23 cellular contexts compared by ENCODE assay signal in genomic region chr18:33656889-33657288, GRCh38.
DNase-seq lines count a peak whose midpoint lies in the region; ATAC-seq, FAIRE-seq and TF ChIP-seq lines count a peak whose summit lies in the region.
"Had no signal": no experiment of that assay in that cellular context is flagged by ENCODE, and none has a peak within 500 bp of the region (broad histone marks: within the 10 kb centered on the region; RNA-seq: fewer than 3 reads in every experiment).

No MANE protein-coding gene starts in this region.

- no peak overlapping the region for H3K56ac ChIP-seq in H1 (replicated peaks; ENCODE audit: insufficient read length, low read depth, low read length)

- no peaks in the 10 kb centered on the region for H3K9me3 Mint-ChIP-seq in GM23338
- H3K9me3 Mint-ChIP-seq in progenitor cell of endocrine pancreas (ENCODE audit: low read depth): no peaks in the 10 kb centered on the region
- H3K9me3 Mint-ChIP-seq in stimulated activated naive CD8-positive, alpha-beta T cell treated with anti-CD3 and anti-CD28 coated beads, Interleukin-15, amount 100 ng/mL, for 72 hours: peaks cover 5 to 7% of the 10 kb centered on the region in 2 donors
- H3K9me3 Mint-ChIP-seq: CD14-positive monocyte had no signal

- no peak overlapping the region for H3K27ac ChIP-seq in GM23338 (ENCODE audit: low read depth)
- no peak overlapping the region for H3K27ac ChIP-seq in H1 (ENCODE audit: low read depth, low read length)
- H3K27ac ChIP-seq in right atrium auricular region: no peak overlapping the region
- H3K27ac ChIP-seq: A549; BLaER1 treated with 17β-estradiol and CSF1 and Interleukin-3, amounts not matched to agents 10 nM and 100 nM had no signal

- no peaks in the 10 kb centered on the region for H3K9me2 ChIP-seq in GM23338 (ENCODE audit: insufficient read depth)

- POLR2A ChIA-PET in H1 (lab: Charles Lee; ENCODE audit: partially characterized antibody): no interaction called here

- H2BK120ac ChIP-seq in H1 (replicated peaks; ENCODE audit: low read depth, low read length): no peak overlapping the region

- no peak overlapping the region for H2BK20ac ChIP-seq in H1 (ENCODE audit: low read length)

- no peak for TF ChIP-seq POLR2A in H1 (IDR thresholded peaks at IDR 0.05; ENCODE audit: control extremely low read depth in 1 of 2, low read depth in 2 of 2, low read length in 2 of 2)

- H3K4me1 Mint-ChIP-seq in GM23338 (peaks cover 32% of the 10 kb centered on the region), progenitor cell of endocrine pancreas (ENCODE audit: low read depth) (no peaks in the 10 kb centered on the region)
- no peaks in the 10 kb centered on the region for H3K4me1 Mint-ChIP-seq in stimulated activated naive CD8-positive, alpha-beta T cell treated with anti-CD3 and anti-CD28 coated beads, Interleukin-15, amount 100 ng/mL, for 72 hours
- H3K4me1 Mint-ChIP-seq: CD14-positive monocyte; CD8-positive, alpha-beta memory T cell had no signal

- H3K36me3 ChIP-seq in GM23338 (ENCODE audit: insufficient read depth): no peaks in the 10 kb centered on the region
- no peaks in the 10 kb centered on the region for H3K36me3 ChIP-seq in H1 (ENCODE audit: control insufficient read depth in 2 of 4, insufficient read depth in 4 of 4, low read length in 3 of 4)
- H3K36me3 ChIP-seq in right atrium auricular region: no peaks in the 10 kb centered on the region
- H3K36me3 ChIP-seq: BE2C; BLaER1 treated with 17β-estradiol and CSF1 and Interleukin-3, amounts not matched to agents 10 nM and 100 nM; HAP-1 had no signal

- no peak overlapping the region for H3K23ac ChIP-seq in H1 (ENCODE audit: insufficient read length)

- no peak overlapping the region for H4K5ac ChIP-seq in H1 (ENCODE audit: insufficient read length, low read depth, low read length)

- DNase-seq in GM23338 (ENCODE audit: low spot score) (no peak), NCI-H446 (lab: John Stamatoyannopoulos, UW) (peak; percentile 22 to 60), H1 (ENCODE audit: low read depth in 1 of 2, low spot score in 2 of 2) (no peak), progenitor cell of endocrine pancreas (ENCODE audit: low spot score, unreplicated experiment) (no peak), right atrium auricular region (ENCODE audit: low spot score) (no peak)
- DNase-seq in stimulated activated naive CD8-positive, alpha-beta T cell treated with anti-CD3 and anti-CD28 coated beads, Interleukin-15, amount 100 ng/mL, for 72 hours: no peak
- DNase-seq: 8988T; ACHN; BE2C; CD4-positive, alpha-beta T cell; CD8-positive, alpha-beta memory T cell; DMS 273 treated with DMSO at 0.1 percent for 48 hours; DMS79; EL; GDM1 had no signal

- no peak overlapping the region for H3K4me3 ChIP-seq in GM23338
- H3K4me3 ChIP-seq in H1 (ENCODE audit: extremely low read depth in 1 of 4, insufficient read depth in 2 of 4, low read depth in 3 of 4, low read length in 4 of 4): no peak overlapping the region
- no peak overlapping the region for H3K4me3 ChIP-seq in right atrium auricular region
- H3K4me3 ChIP-seq: A549; BLaER1 treated with 17β-estradiol and CSF1 and Interleukin-3, amounts not matched to agents 10 nM and 100 nM; GM12878; HAP-1 had no signal

- H3K18ac ChIP-seq in H1 (ENCODE audit: extremely low read depth, low read length): no peak overlapping the region; the same call in 1 of the 2 replicates

- H2BK15ac ChIP-seq in H1 (ENCODE audit: low read length): no peak overlapping the region

- H2BK12ac ChIP-seq in H1 (ENCODE audit: low read depth, low read length): no peak overlapping the region

- H3K9ac ChIP-seq in H1 (replicated peaks in 1 of 4; ENCODE audit: extremely low read depth in 1 of 4, low read depth in 3 of 4, low read length in 3 of 4): no peak overlapping the region
- H3K9ac ChIP-seq: BLaER1 treated with 17β-estradiol and CSF1 and Interleukin-3, amounts not matched to agents 10 nM and 100 nM had no signal

- H3K4me1 ChIP-seq in GM23338 (ENCODE audit: insufficient read depth) (peaks cover 27% of the 10 kb centered on the region), H1 (replicated peaks in 1 of 4; ENCODE audit: control insufficient read depth in 3 of 4, insufficient read depth in 4 of 4, low read length in 3 of 4) (peaks cover 0 to 2% (median 0%) of the 10 kb centered on the region in 4 experiments; a peak in 1 of 7 replicates), right atrium auricular region (peaks cover 0 to 13% of the 10 kb centered on the region in 2 donors)
- H3K4me1 ChIP-seq: A549, BE2C, HAP-1 had no signal

- no peaks in the 10 kb centered on the region for H3K79me1 ChIP-seq in H1 (ENCODE audit: low read depth, low read length)

- WGBS in H1 (ENCODE audit: extremely low coverage in 1 of 2, insufficient coverage in 1 of 2, insufficient read length in 1 of 2, insufficient replicate concordance in 2 of 2, low coverage in 1 of 2, low lambda C conversion rate in 2 of 2, missing lambda C conversion rate in 1 of 2), 2 experiments: 67% methylated on average over 2 of the region's 2 CpGs; no CpG with 5 or more reads in 1 of the 2 experiments

- H3K4me3 Mint-ChIP-seq in GM23338 (no peak overlapping the region), progenitor cell of endocrine pancreas (ENCODE audit: low read depth) (no peak overlapping the region)
- no peak overlapping the region for H3K4me3 Mint-ChIP-seq in stimulated activated naive CD8-positive, alpha-beta T cell treated with anti-CD3 and anti-CD28 coated beads, Interleukin-15, amount 100 ng/mL, for 72 hours
- H3K4me3 Mint-ChIP-seq: CD14-positive monocyte; CD4-positive, alpha-beta T cell; CD8-positive, alpha-beta memory T cell had no signal

- CTCF ChIA-PET in H1 (lab: Charles Lee; ENCODE audit: partially characterized antibody): interaction anchor here (1.8 kb wide), 1 partner anchor 17 kb away, joined by 7 read pairs; no protein-coding TSS in a partner anchor

- no peak overlapping the region for H4K8ac ChIP-seq in H1 (ENCODE audit: extremely low read depth, insufficient read depth, low read length)

- no peak overlapping the region for H3K4ac ChIP-seq in H1 (replicated peaks; ENCODE audit: insufficient read length, low read depth, low read length)

- H3K27me3 Mint-ChIP-seq in GM23338 (ENCODE audit: insufficient read depth, low read depth, poor library complexity) (no peaks in the 10 kb centered on the region), progenitor cell of endocrine pancreas (no peaks in the 10 kb centered on the region)
- no peaks in the 10 kb centered on the region for H3K27me3 Mint-ChIP-seq in stimulated activated naive CD8-positive, alpha-beta T cell treated with anti-CD3 and anti-CD28 coated beads, Interleukin-15, amount 100 ng/mL, for 72 hours
- H3K27me3 Mint-ChIP-seq: CD4-positive, alpha-beta T cell; CD8-positive, alpha-beta memory T cell had no signal

- H3K27me3 ChIP-seq in GM23338 (ENCODE audit: insufficient read depth): no peaks in the 10 kb centered on the region
- no peaks in the 10 kb centered on the region for H3K27me3 ChIP-seq in H1 (replicated peaks in 1 of 4; ENCODE audit: control insufficient read depth in 3 of 4, extremely low read depth in 1 of 4, insufficient read depth in 3 of 4, low read length in 3 of 4)
- no peaks in the 10 kb centered on the region for H3K27me3 ChIP-seq in right atrium auricular region
- H3K27me3 ChIP-seq: BE2C; BLaER1 treated with 17β-estradiol and CSF1 and Interleukin-3, amounts not matched to agents 10 nM and 100 nM had no signal

- H3K4me2 ChIP-seq in GM23338: no peak overlapping the region
- H3K4me2 ChIP-seq in H1 (ENCODE audit: insufficient read depth in 1 of 2, low read depth in 2 of 2, low read length in 2 of 2): no peak overlapping the region
- H3K4me2 ChIP-seq: A549; BLaER1 treated with 17β-estradiol and CSF1 and Interleukin-3, amounts not matched to agents 10 nM and 100 nM had no signal

- no peak for FAIRE-seq in H1 (lab: Jason Lieb, UNC)
- FAIRE-seq: A549, D721Med, GM12878, GM19239 had no signal

- H4K91ac ChIP-seq in H1 (replicated peaks; ENCODE audit: insufficient read length, low read length): no peak overlapping the region

- no peak for TF ChIP-seq RAD21 in H1 (IDR thresholded peaks at IDR 0.05 in 1 of 2, conservative IDR thresholded peaks at IDR 0.05 in 1 of 2; ENCODE audit: low read depth in 2 of 2, low read length in 2 of 2)

- H3K14ac ChIP-seq in H1 (ENCODE audit: insufficient read length): no peak overlapping the region

- H3K36me3 Mint-ChIP-seq in GM23338 (ENCODE audit: low read depth) (no peaks in the 10 kb centered on the region), progenitor cell of endocrine pancreas (ENCODE audit: insufficient read depth) (peaks cover 2% of the 10 kb centered on the region)
- H3K36me3 Mint-ChIP-seq: CD14-positive monocyte; CD8-positive, alpha-beta memory T cell had no signal

- no peak for TF ChIP-seq CTCF in GM23338 (conservative IDR thresholded peaks at IDR 0.05; ENCODE audit: low read depth in 2 of 2)
- TF ChIP-seq CTCF in H1 (IDR thresholded peaks at IDR 0.05; ENCODE audit: control extremely low read depth in 1 of 3, insufficient read depth in 1 of 3, low read depth in 1 of 3, low read length in 3 of 3): no peak
- no peak for TF ChIP-seq CTCF in progenitor cell of endocrine pancreas (IDR thresholded peaks at IDR 0.05; ENCODE audit: unreplicated experiment)
- no peak for TF ChIP-seq CTCF in right atrium auricular region (IDR thresholded peaks at IDR 0.05)

- H3F3A ChIP-seq in GM23338 (replicated peaks; ENCODE audit: low read depth): no peaks in the 10 kb centered on the region

- peak overlapping the region; percentile 12; the same call in 1 of the 2 replicates for H2AFZ ChIP-seq in GM23338
- H2AFZ ChIP-seq in H1 (ENCODE audit: low read length): peak overlapping the region; percentile 49

- no peak for TF ChIP-seq EP300 in H1 (IDR thresholded peaks at IDR 0.05; ENCODE audit: borderline replicate concordance in 1 of 2, low read depth in 2 of 2, low read length in 2 of 2)

- ATAC-seq in GM23338 (no peak), esophagus mucosa (no peak)
- ATAC-seq in stimulated activated naive CD8-positive, alpha-beta T cell treated with anti-CD3 and anti-CD28 coated beads, Interleukin-15, amount 100 ng/mL, for 72 hours: no peak
- ATAC-seq: A549, GM12878 had no signal

- H2BK5ac ChIP-seq in H1 (ENCODE audit: low read depth, low read length): no peak overlapping the region

- H3K27ac Mint-ChIP-seq in GM23338 (no peak overlapping the region), progenitor cell of endocrine pancreas (peak overlapping the region; percentile 61)
- H3K27ac Mint-ChIP-seq in stimulated activated naive CD8-positive, alpha-beta T cell treated with anti-CD3 and anti-CD28 coated beads, Interleukin-15, amount 100 ng/mL, for 72 hours: peak overlapping the region in 1 of 2 donors; percentile 54
- H3K27ac Mint-ChIP-seq: CD14-positive monocyte; CD4-positive, alpha-beta T cell had no signal

- H3K23me2 ChIP-seq in H1 (ENCODE audit: low read depth, low read length): no peaks in the 10 kb centered on the region

- H2AK5ac ChIP-seq in H1 (ENCODE audit: low read depth, low read length): no peak overlapping the region

- H3K79me2 ChIP-seq in GM23338 (replicated peaks; ENCODE audit: insufficient read depth): no peaks in the 10 kb centered on the region
- H3K79me2 ChIP-seq in H1 (ENCODE audit: control insufficient read depth in 1 of 2, insufficient read depth in 2 of 2, low read length in 2 of 2): no peaks in the 10 kb centered on the region

- H3K9me3 ChIP-seq in H1 (ENCODE audit: insufficient read depth in 2 of 2, low read depth in 1 of 2, low read length in 1 of 2) (no peaks in the 10 kb centered on the region), right atrium auricular region (no peaks in the 10 kb centered on the region)
- H3K9me3 ChIP-seq: A549; BE2C; BLaER1 treated with 17β-estradiol and CSF1 and Interleukin-3, amounts not matched to agents 10 nM and 100 nM; HAP-1 had no signal

- H4K20me1 ChIP-seq in GM23338 (replicated peaks; ENCODE audit: insufficient read depth) (no peaks in the 10 kb centered on the region), H1 (replicated peaks in 1 of 2; ENCODE audit: control insufficient read depth in 1 of 2, insufficient read depth in 2 of 2, low read length in 2 of 2) (no peaks in the 10 kb centered on the region)
- H4K20me1 ChIP-seq: BLaER1 treated with 17β-estradiol and CSF1 and Interleukin-3, amounts not matched to agents 10 nM and 100 nM had no signal

Comparison
In these comparisons a context has a peak if more than half of its experiments do, and no peak if none do; other contexts are left out.
1. DNase-seq: peak in NCI-H446 (2 of 2); none in GM23338 (single experiment), H1 (0 of 2), progenitor cell of endocrine pancreas (single experiment), stimulated activated naive CD8-positive, alpha-beta T cell treated with anti-CD3 and anti-CD28 coated beads, Interleukin-15, amount 100 ng/mL, for 72 hours (0 of 2) and right atrium auricular region (single experiment).